1 cellular context compared by ENCODE assay signal in genomic region chr17:57943645-57944044, GRCh38.
TF ChIP-seq lines count a peak whose summit lies in the region.

No MANE protein-coding gene starts in this region.

TF ChIP-seq in HCT116, 20 proteins besides CTCF, POLR2A, EP300 and RAD21 (continued from another document):
- TF ChIP-seq, protein P1, sequence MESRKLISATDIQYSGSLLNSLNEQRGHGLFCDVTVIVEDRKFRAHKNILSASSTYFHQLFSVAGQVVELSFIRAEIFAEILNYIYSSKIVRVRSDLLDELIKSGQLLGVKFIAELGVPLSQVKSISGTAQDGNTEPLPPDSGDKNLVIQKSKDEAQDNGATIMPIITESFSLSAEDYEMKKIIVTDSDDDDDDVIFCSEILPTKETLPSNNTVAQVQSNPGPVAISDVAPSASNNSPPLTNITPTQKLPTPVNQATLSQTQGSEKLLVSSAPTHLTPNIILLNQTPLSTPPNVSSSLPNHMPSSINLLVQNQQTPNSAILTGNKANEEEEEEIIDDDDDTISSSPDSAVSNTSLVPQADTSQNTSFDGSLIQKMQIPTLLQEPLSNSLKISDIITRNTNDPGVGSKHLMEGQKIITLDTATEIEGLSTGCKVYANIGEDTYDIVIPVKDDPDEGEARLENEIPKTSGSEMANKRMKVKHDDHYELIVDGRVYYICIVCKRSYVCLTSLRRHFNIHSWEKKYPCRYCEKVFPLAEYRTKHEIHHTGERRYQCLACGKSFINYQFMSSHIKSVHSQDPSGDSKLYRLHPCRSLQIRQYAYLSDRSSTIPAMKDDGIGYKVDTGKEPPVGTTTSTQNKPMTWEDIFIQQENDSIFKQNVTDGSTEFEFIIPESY (IDR thresholded peaks at IDR 0.05; ENCODE audit: extremely low read depth, insufficient replicate concordance, low read length) = no peak
- TF ChIP-seq SP1 (IDR thresholded peaks at IDR 0.05; ENCODE audit: low read depth) = no peak
